23 cellular contexts compared by ENCODE assay signal in the genomic region with DNA sequence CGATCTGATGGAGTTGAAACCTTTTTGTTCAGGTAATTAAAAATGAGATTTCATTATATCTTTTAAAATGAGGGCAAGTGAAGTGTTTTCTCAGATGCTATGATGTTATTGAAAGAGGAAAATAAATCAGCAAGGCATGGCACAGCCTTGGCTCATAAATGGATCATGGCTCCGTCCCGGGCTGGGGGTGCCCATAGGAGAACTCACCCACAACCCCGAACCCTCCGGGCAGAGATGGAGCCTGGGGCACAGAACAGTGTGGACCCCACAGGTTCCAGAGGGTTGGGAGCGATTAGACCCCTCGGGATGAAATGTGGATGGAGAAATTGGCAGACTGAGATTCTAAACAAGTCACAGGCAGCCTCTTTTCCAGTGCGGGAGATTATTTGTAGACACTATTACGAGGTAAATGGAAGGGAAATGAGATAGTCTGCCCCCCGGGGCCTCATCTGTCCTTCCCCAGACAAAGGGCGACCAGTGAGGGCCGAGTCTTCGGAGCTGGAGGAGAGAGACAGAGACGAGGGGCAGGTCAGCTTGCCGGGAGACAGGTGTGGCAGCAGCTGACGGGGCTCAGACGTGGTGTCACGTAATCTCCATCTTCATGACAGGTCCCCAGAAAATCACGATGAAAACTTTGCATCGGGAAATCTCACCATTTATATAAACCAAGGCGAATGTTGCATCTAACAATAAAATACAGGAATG. TPM values are rescaled to one million over a fixed set of nuclear protein-coding genes. Genes with fewer than 3 reads are reported as not detected.
"Had no signal": no experiment of that assay in that cellular context is flagged by ENCODE, and none has a peak within 500 bp of the region (broad histone marks: within the 10 kb centered on the region; RNA-seq: fewer than 3 reads in every experiment).

No MANE protein-coding gene starts in this region.

- H3K4me3 ChIP-seq: left ventricle myocardium inferior, prostate gland, right atrium auricular region, tibial artery had no signal

- DNase-seq: activated CD4-positive, CD25-positive, alpha-beta regulatory T cell treated with anti-CD3 and anti-CD28 coated beads, Interleukin-2, amount 50 U/mL, for 72 hours; activated CD8-positive, alpha-beta memory T cell treated with anti-CD3 and anti-CD28 coated beads for 24 hours; activated CD8-positive, alpha-beta memory T cell treated with anti-CD3 and anti-CD28 coated beads, Interleukin-2, amount 50 U/mL, for 48 hours; activated effector memory CD4-positive, alpha-beta T cell treated with Interleukin-2 at 50 U/mL for 16 hours; activated naive CD4-positive, alpha-beta T cell treated with anti-CD3 and anti-CD28 coated beads, Interleukin-2, amount 10 ng/mL, durations not matched to agents 7 days and 5 days; activated T-cell treated with anti-CD3 and anti-CD28 coated beads, Interleukin-2, amount 50 U/mL, for 48 hours; brain microvascular endothelial cell; cortex of kidney; left ventricle myocardium inferior; mammary epithelial cell; midbrain; nephron progenitor cell; stimulated activated CD4-positive, alpha-beta T cell treated with anti-CD3 and anti-CD28 coated beads, Interleukin-2, amount 100 ng/mL, for 24 hours; stimulated activated naive CD4-positive, alpha-beta T cell treated with Interleukin-2 at 50 U/mL for 16 hours had no signal

- H3K27ac Mint-ChIP-seq: activated naive CD4-positive, alpha-beta T cell treated with anti-CD3 and anti-CD28 coated beads, Interleukin-2, amount 10 ng/mL, durations not matched to agents 7 days and 5 days; nephron progenitor cell had no signal

- H3K4me3 Mint-ChIP-seq: activated naive CD4-positive, alpha-beta T cell treated with anti-CD3 and anti-CD28 coated beads, Interleukin-2, amount 10 ng/mL, durations not matched to agents 7 days and 5 days; central memory CD8-positive, alpha-beta T cell; nephron progenitor cell had no signal

- H3K9me3 Mint-ChIP-seq: activated naive CD4-positive, alpha-beta T cell treated with anti-CD3 and anti-CD28 coated beads, Interleukin-2, amount 10 ng/mL, durations not matched to agents 7 days and 5 days; central memory CD8-positive, alpha-beta T cell; nephron progenitor cell had no signal

- H3K4me1 Mint-ChIP-seq: activated naive CD4-positive, alpha-beta T cell treated with anti-CD3 and anti-CD28 coated beads, Interleukin-2, amount 10 ng/mL, durations not matched to agents 7 days and 5 days; central memory CD8-positive, alpha-beta T cell had no signal

- H3K27ac ChIP-seq: brain microvascular endothelial cell, left ventricle myocardium inferior, prostate gland, right atrium auricular region, tibial artery, VCaP had no signal

- H3K36me3 Mint-ChIP-seq: activated naive CD4-positive, alpha-beta T cell treated with anti-CD3 and anti-CD28 coated beads, Interleukin-2, amount 10 ng/mL, durations not matched to agents 7 days and 5 days had no signal

- H3K4me1 ChIP-seq: prostate gland, tibial artery had no signal

- H3K27me3 ChIP-seq: right atrium auricular region had no signal

- H3K36me3 ChIP-seq: brain microvascular endothelial cell, prostate gland had no signal

- H3K9me3 ChIP-seq: left ventricle myocardium inferior, prostate gland, right atrium auricular region, tibial artery had no signal

RNA-seq across cellular contexts. Expression of a gene that starts 47.9 kb away (rescaled TPM):
- total RNA-seq: aorta, frontal cortex, myocyte, omental fat pad, right atrium auricular region had no signal
- polyA plus RNA-seq: aorta had no signal
